ENCODE assay signal across 8 cellular contexts in the genomic region with DNA sequence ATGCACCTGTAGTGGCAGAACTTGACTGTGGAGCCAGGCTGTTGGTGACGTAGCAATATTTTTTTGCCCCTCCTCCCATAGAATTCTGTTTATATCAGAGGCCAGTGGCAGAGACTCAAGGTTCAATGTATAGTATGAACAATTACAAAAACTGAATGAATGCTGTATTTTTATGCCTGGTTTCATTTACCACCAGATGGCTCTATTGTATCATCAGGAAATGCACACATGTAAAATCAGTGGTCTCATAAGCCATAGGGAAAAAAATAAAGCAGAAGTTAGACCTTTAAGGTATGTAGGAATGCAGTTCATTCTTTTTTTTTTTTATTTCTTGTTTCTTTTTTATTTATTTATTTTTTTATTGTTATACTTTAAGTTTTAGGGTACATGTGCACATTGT. TPM values are rescaled to one million over a fixed set of nuclear protein-coding genes. Genes with fewer than 3 reads are reported as not detected.
DNase-seq lines count a peak whose midpoint lies in the region; ATAC-seq and TF ChIP-seq lines count a peak whose summit lies in the region.

No MANE protein-coding gene starts in this region.

- H3K4me1 ChIP-seq in ovary (ENCODE audit: insufficient read depth), result no peaks in the 10 kb centered on the region

- H3K27me3 ChIP-seq in ovary, result no peaks in the 10 kb centered on the region

- TF ChIP-seq POLR2A in ovary (IDR thresholded peaks at IDR 0.05), result no peak

- TF ChIP-seq CTCF in ovary (IDR thresholded peaks at IDR 0.05), result peak in 2 of 3 donors; percentile 31 to 39

- no peak overlapping the region for H3K27ac ChIP-seq in ovary

- no peaks in the 10 kb centered on the region for H3K9me3 ChIP-seq in ovary

- no peaks in the 10 kb centered on the region for H3K36me3 ChIP-seq in ovary

- in situ Hi-C loops in G401 (cut with HindIII; ENCODE audit: low sequenced_read_pairs), result no loop called here

- TF ChIP-seq EP300 in ovary (IDR thresholded peaks at IDR 0.05), result no peak

- DNase-seq in G401 (ENCODE audit: low spot score), result peak; percentile 14
- peak; percentile 43 for DNase-seq in M059J (ENCODE audit: low read depth)
- peak; percentile 10 for DNase-seq in cerebellar cortex (ENCODE audit: low spot score)
- DNase-seq in ovary, result no peak
- no peak for DNase-seq in NCI-H510A treated with DMSO at 0.1 percent for 48 hours (lab: John Stamatoyannopoulos, UW)
- DNase-seq in effector CD4-positive, alpha-beta T cell, result no peak
- DNase-seq in NCI-H1105 (lab: John Stamatoyannopoulos, UW), result no peak

- 74 to 88% (median 83%) methylated on average over 1 of the region's 1 CpG for WGBS in ovary, 3 donors

- ATAC-seq in HG03159 (IDR thresholded peaks at IDR 0.05; ENCODE audit: unreplicated experiment), result no peak

- intact Hi-C loops in ovary (cut with DNase I), result loop anchor here in 1 of 4 donors (10.0 kb wide), 1 partner anchor 458 kb away; no protein-coding TSS in a partner anchor

- H3K4me3 ChIP-seq in ovary, result no peak overlapping the region

RNA-seq across cellular contexts. Expression of a gene that starts 43.6 kb away (rescaled TPM):
- not detected in 2 replicates for total RNA-seq in G401 (2014; rRNA removed; shearing (Covaris generic))
- total RNA-seq in M059J (2014; rRNA removed; shearing (Covaris generic)), result not detected in 2 replicates
- 1 to 10 TPM in 3 of 7 donors, under 1 TPM in 3, not detected in 1; 0.26 to 2.6 (median 1.00) TPM for total RNA-seq in ovary
- polyA plus RNA-seq in ovary, result under 1 TPM; 0.91 to 0.92 TPM

Comparison
In these comparisons a context has a peak if more than half of its experiments do, and no peak if none do; other contexts are left out.
1. DNase-seq: peak in G401 (single experiment), M059J (single experiment) and cerebellar cortex (single experiment); none in ovary (0 of 5), NCI-H510A treated with DMSO at 0.1 percent for 48 hours (single experiment), effector CD4-positive, alpha-beta T cell (single experiment) and NCI-H1105 (single experiment).